In genomic region chr20:56412473-56412790, GRCh38 we compare ENCODE assay signal across 9 cellular contexts. TPM values are rescaled to one million over a fixed set of nuclear protein-coding genes. Genes with fewer than 3 reads are reported as not detected.
DNase-seq lines count a peak whose midpoint lies in the region; ATAC-seq and TF ChIP-seq lines count a peak whose summit lies in the region.
"Had no signal": no experiment of that assay in that cellular context is flagged by ENCODE, and none has a peak within 500 bp of the region (broad histone marks: within the 10 kb centered on the region; RNA-seq: fewer than 3 reads in every experiment).

No MANE protein-coding gene starts in this region.

- peaks cover 6% of the 10 kb centered on the region for H3K36me3 ChIP-seq in PC-3 (ENCODE audit: low read depth, low read length)

- H2AFZ ChIP-seq in PC-3 (ENCODE audit: low read length): 0 out of 2 replicates have a peak overlapping the region, but pooled peaks have one; percentile 20

- peak overlapping the region; percentile 83 to 90 for H3K4me3 Mint-ChIP-seq in CD14-positive monocyte
- H3K4me3 Mint-ChIP-seq in dendritic cell treated with granulocyte-macrophage colony-stimulating factor and Interleukin-4, amounts not matched to agents 40 ng/mL and 50 ng/mL, for 4 days: peak overlapping the region; percentile 94
- H3K4me3 Mint-ChIP-seq in nephron progenitor cell: no peak overlapping the region

- H3K27ac Mint-ChIP-seq in CD14-positive monocyte (peak overlapping the region; percentile 96 to 99 (median 98)), nephron progenitor cell (peak overlapping the region; percentile 18)
- peak overlapping the region; percentile 89 for H3K27ac Mint-ChIP-seq in dendritic cell treated with granulocyte-macrophage colony-stimulating factor and Interleukin-4, amounts not matched to agents 40 ng/mL and 50 ng/mL, for 4 days

- POLR2A ChIA-PET in PC-3 (lab: Charles Lee; ENCODE audit: unreplicated experiment): interaction anchor here (0.6 kb wide), 1 partner anchor 57 kb away, joined by 6 read pairs; no protein-coding TSS in a partner anchor

- no peaks in the 10 kb centered on the region for H3K9me3 ChIP-seq in PC-3 (ENCODE audit: low read length)

- no peaks in the 10 kb centered on the region for H3K9me2 ChIP-seq in PC-3 (replicated peaks; ENCODE audit: low read length)

- H3K36me3 Mint-ChIP-seq in CD14-positive monocyte (peaks cover 21 to 35% of the 10 kb centered on the region in 2 donors), nephron progenitor cell (ENCODE audit: low read depth) (peaks cover 30% of the 10 kb centered on the region)
- peaks cover 54% of the 10 kb centered on the region for H3K36me3 Mint-ChIP-seq in dendritic cell treated with granulocyte-macrophage colony-stimulating factor and Interleukin-4, amounts not matched to agents 40 ng/mL and 50 ng/mL, for 4 days (ENCODE audit: low read depth)

- TF ChIP-seq CTCF in CD14-positive monocyte (IDR thresholded peaks at IDR 0.05): no peak
- TF ChIP-seq CTCF in PC-3 (conservative IDR thresholded peaks at IDR 0.05; ENCODE audit: low read depth, low read length): no peak
- no peak for TF ChIP-seq CTCF in nephron progenitor cell (IDR thresholded peaks at IDR 0.05)

- H3K27me3 ChIP-seq in PC-3 (ENCODE audit: low read length): no peaks in the 10 kb centered on the region

- no peaks in the 10 kb centered on the region for H4K20me1 ChIP-seq in PC-3 (ENCODE audit: low read length)

- CTCF ChIA-PET in PC-3 (lab: Charles Lee): no interaction called here

- H3K79me2 ChIP-seq in PC-3 (ENCODE audit: low read length): no peaks in the 10 kb centered on the region

- H3K27ac ChIP-seq in PC-3 (ENCODE audit: low read length): no peak overlapping the region

- no peak overlapping the region for H3K4me3 ChIP-seq in PC-3 (ENCODE audit: low read length)

- no peaks in the 10 kb centered on the region for H3F3A ChIP-seq in PC-3 (ENCODE audit: low read length, unreplicated experiment)

- H3K9ac ChIP-seq in PC-3 (ENCODE audit: low read length): no peak overlapping the region

- H3K4me2 ChIP-seq in PC-3 (ENCODE audit: low read length): peak overlapping the region; percentile 20; the same call in 1 of the 2 replicates

- intact Hi-C loops in CD14-positive monocyte (cut with micrococcal nuclease) (no loop called here), PC-3 (cut with micrococcal nuclease) (no loop called here)
- intact Hi-C loops in dendritic cell treated with granulocyte-macrophage colony-stimulating factor and Interleukin-4, amounts not matched to agents 40 ng/mL and 50 ng/mL, for 4 days (cut with micrococcal nuclease): loop anchor here (2.0 kb wide), 1 partner anchor 56 kb away; the partner anchor contains the start of gene RTF2

- H3K9me3 Mint-ChIP-seq in CD14-positive monocyte (peaks cover 0 to 4% (median 0%) of the 10 kb centered on the region in 7 donors), nephron progenitor cell (no peaks in the 10 kb centered on the region)
- no peaks in the 10 kb centered on the region for H3K9me3 Mint-ChIP-seq in dendritic cell treated with granulocyte-macrophage colony-stimulating factor and Interleukin-4, amounts not matched to agents 40 ng/mL and 50 ng/mL, for 4 days

- H3K4me1 Mint-ChIP-seq in CD14-positive monocyte (peaks cover 62% of the 10 kb centered on the region), nephron progenitor cell (no peaks in the 10 kb centered on the region)
- H3K4me1 Mint-ChIP-seq in dendritic cell treated with granulocyte-macrophage colony-stimulating factor and Interleukin-4, amounts not matched to agents 40 ng/mL and 50 ng/mL, for 4 days (ENCODE audit: low read depth): peaks cover 67% of the 10 kb centered on the region

- 0 out of 2 replicates have a peak, but pooled peaks cover 4% of the 10 kb centered on the region for H3K4me1 ChIP-seq in PC-3 (ENCODE audit: insufficient read depth, low read length)

- BruUV-seq in PC-3 (replicated peaks; lab: Mats Ljungman, UMichigan): no TSS peak

- peaks cover 0 to 9% (median 1%) of the 10 kb centered on the region in 3 donors for H3K27me3 Mint-ChIP-seq in CD14-positive monocyte (ENCODE audit: low read depth in 3 of 3)
- no peaks in the 10 kb centered on the region for H3K27me3 Mint-ChIP-seq in dendritic cell treated with granulocyte-macrophage colony-stimulating factor and Interleukin-4, amounts not matched to agents 40 ng/mL and 50 ng/mL, for 4 days
- H3K27me3 Mint-ChIP-seq in nephron progenitor cell (ENCODE audit: low read depth, poor library complexity): peaks cover 4% of the 10 kb centered on the region

- ATAC-seq in PC-3 (no peak), GM19351 (IDR thresholded peaks at IDR 0.05; ENCODE audit: unreplicated experiment) (no peak)

- no peak for DNase-seq in CD14-positive monocyte (ENCODE audit: low spot score)
- no peak for DNase-seq in PC-3
- DNase-seq in nephron progenitor cell: no peak
- DNase-seq in SW480 (ENCODE audit: low spot score): no peak
- DNase-seq in UCSD-AML1 (lab: John Stamatoyannopoulos, UW; ENCODE audit: unreplicated experiment): no peak
- DNase-seq in SHP77 (lab: John Stamatoyannopoulos, UW): no peak
- DNase-seq: NCI-H1092 treated with DMSO at 0.1 percent for 48 hours had no signal

RNA-seq across cellular contexts. Expression of gene CASS4, which starts 0.4 kb away (rescaled TPM):
- polyA plus RNA-seq in CD14-positive monocyte: 1 to 10 TPM; 1.9 to 6.1 TPM
- total RNA-seq in PC-3 (2014; rRNA removed): 0.04 and 0.17 TPM in 2 replicates

RNA-seq across cellular contexts. Expression of gene CSTF1, which starts 20.0 kb away (rescaled TPM):
- polyA plus RNA-seq in CD14-positive monocyte: 10 to 100 TPM; 10.7 to 15.7 TPM
- total RNA-seq in PC-3 (2014; rRNA removed): 48.9 and 60.2 TPM in 2 replicates

RNA-seq across cellular contexts. Expression of gene AURKA, which starts 20.4 kb away (rescaled TPM):
- polyA plus RNA-seq in CD14-positive monocyte: 1 to 10 TPM; 1.4 to 1.5 TPM
- 137 and 139 TPM in 2 replicates for total RNA-seq in PC-3 (2014; rRNA removed)

RNA-seq across cellular contexts. Expression of gene FAM210B, which starts 53.7 kb away (rescaled TPM):
- 10 to 100 TPM; 34.5 to 41.3 TPM for polyA plus RNA-seq in CD14-positive monocyte
- 27.8 and 37.9 TPM in 2 replicates for total RNA-seq in PC-3 (2014; rRNA removed)

RNA-seq across cellular contexts. Expression of gene RTF2, which starts 56.0 kb away (rescaled TPM):
- 100 to 1,000 TPM; 148 to 163 TPM for polyA plus RNA-seq in CD14-positive monocyte
- total RNA-seq in PC-3 (2014; rRNA removed): 122 and 149 TPM in 2 replicates

Comparison
In these comparisons a context has a peak if more than half of its experiments do, and no peak if none do; other contexts are left out.
1. H3K27ac Mint-ChIP-seq: peak in every context shown above with its lines; median percentile 98 in CD14-positive monocyte; 89 in dendritic cell treated with granulocyte-macrophage colony-stimulating factor and Interleukin-4, amounts not matched to agents 40 ng/mL and 50 ng/mL, for 4 days; 18 in nephron progenitor cell.